In the genomic region with DNA sequence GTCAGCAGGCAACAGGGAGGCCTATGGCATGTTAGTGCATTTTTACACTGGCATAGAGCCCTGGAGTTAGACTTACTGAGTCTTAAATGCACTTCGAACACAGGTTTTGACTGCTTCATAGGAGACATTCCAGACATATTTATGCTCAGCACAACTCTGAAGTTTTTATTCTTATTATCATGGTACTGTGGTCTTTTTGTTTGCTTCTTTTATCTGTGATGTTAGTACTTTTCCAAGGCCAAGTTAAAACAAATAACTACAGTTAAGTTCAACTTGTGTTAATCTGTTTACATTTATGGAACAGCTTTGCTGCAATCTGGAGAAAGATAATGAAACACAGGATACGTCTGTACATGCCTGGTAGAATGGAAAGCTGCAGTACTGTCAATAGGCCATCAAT, we compare ENCODE assay signal across 1 cellular context.
TF ChIP-seq lines count a peak whose summit lies in the region.

No MANE protein-coding gene starts in this region.

TF ChIP-seq in HepG2, 621 proteins besides CTCF, POLR2A, EP300 and RAD21 (continued from another document and continues in another):
- TF ChIP-seq SNAPC4 (CRISPR knock-in tag; IDR thresholded peaks at IDR 0.05) (no peak), ZNF354B (CRISPR knock-in tag; IDR thresholded peaks at IDR 0.05) (no peak), SCMH1 (CRISPR knock-in tag; IDR thresholded peaks at IDR 0.05; ENCODE audit: borderline replicate concordance) (no peak), DBP (CRISPR knock-in tag; IDR thresholded peaks at IDR 0.05; ENCODE audit: not compliant biosample characterization) (no peak), SALL2 (CRISPR knock-in tag; IDR thresholded peaks at IDR 0.05) (no peak), ZSCAN30 (CRISPR knock-in tag; IDR thresholded peaks at IDR 0.05) (no peak), ZNF232 (CRISPR knock-in tag; IDR thresholded peaks at IDR 0.05; ENCODE audit: borderline replicate concordance) (no peak), ZNF572 (CRISPR knock-in tag; IDR thresholded peaks at IDR 0.05) (no peak), ZSCAN25 (CRISPR knock-in tag; IDR thresholded peaks at IDR 0.05) (no peak), ZFP37 (CRISPR knock-in tag; IDR thresholded peaks at IDR 0.05; ENCODE audit: borderline replicate concordance) (no peak), GATAD2A (CRISPR knock-in tag; IDR thresholded peaks at IDR 0.05) (peak; percentile 84), SIX1 (CRISPR knock-in tag; IDR thresholded peaks at IDR 0.05; ENCODE audit: borderline replicate concordance) (peak; percentile 56; the same call in 1 of the 2 replicates), NFIB (CRISPR knock-in tag; IDR thresholded peaks at IDR 0.05; ENCODE audit: borderline replicate concordance) (no peak), SOX13 (IDR thresholded peaks at IDR 0.05) (peak; percentile 13; the same call in 1 of the 2 replicates), SOX13 (CRISPR knock-in tag; conservative IDR thresholded peaks at IDR 0.05 in 1 of 2, IDR thresholded peaks at IDR 0.05 in 1 of 2) (peak in 1 of 2 experiments; percentile 86; a peak in 2 of 4 replicates), ZNF430 (CRISPR knock-in tag; IDR thresholded peaks at IDR 0.05) (no peak), RBFOX2 (IDR thresholded peaks at IDR 0.05; ENCODE audit: low read depth, low read length) (no peak), FLYWCH1 (CRISPR knock-in tag; IDR thresholded peaks at IDR 0.05) (no peak), XRCC5 (optimal IDR thresholded peaks at IDR 0.05; ENCODE audit: low read length) (no peak), ATF7 (IDR thresholded peaks at IDR 0.05) (no peak), ATF7 (CRISPR knock-in tag; IDR thresholded peaks at IDR 0.05) (no peak), KDM6A (CRISPR knock-in tag; IDR thresholded peaks at IDR 0.05; ENCODE audit: low read depth) (peak; percentile 52; the same call in 1 of the 2 replicates), ZNF83 (CRISPR knock-in tag; IDR thresholded peaks at IDR 0.05; ENCODE audit: borderline replicate concordance) (no peak), EEA1 (CRISPR knock-in tag; IDR thresholded peaks at IDR 0.05; ENCODE audit: borderline replicate concordance) (no peak), ISX (CRISPR knock-in tag; conservative IDR thresholded peaks at IDR 0.05) (no peak), RFX1 (IDR thresholded peaks at IDR 0.05) (no peak), TAF15 (IDR thresholded peaks at IDR 0.05; ENCODE audit: low read depth, low read length, poor library complexity, severe bottlenecking) (no peak), HNRNPL (IDR thresholded peaks at IDR 0.05; ENCODE audit: low read depth, low read length) (no peak), MAFG (CRISPR knock-in tag; IDR thresholded peaks at IDR 0.05) (no peak), CREBL2 (CRISPR knock-in tag; IDR thresholded peaks at IDR 0.05; ENCODE audit: borderline replicate concordance) (no peak), ZNF343 (CRISPR knock-in tag; IDR thresholded peaks at IDR 0.05) (no peak), SRF (IDR thresholded peaks at IDR 0.05; ENCODE audit: low read depth, low read length) (no peak), DNMT1 (CRISPR knock-in tag; IDR thresholded peaks at IDR 0.05) (no peak), ZNF841 (CRISPR knock-in tag; IDR thresholded peaks at IDR 0.05; ENCODE audit: borderline replicate concordance) (no peak), TCF7L2 (IDR thresholded peaks at IDR 0.05; ENCODE audit: low read depth, low read length) (no peak; the same call in 1 of the 2 replicates), HNRNPLL (IDR thresholded peaks at IDR 0.05; ENCODE audit: low read depth, low read length, poor library complexity, severe bottlenecking) (no peak), ARID2 (CRISPR knock-in tag; IDR thresholded peaks at IDR 0.05; ENCODE audit: borderline replicate concordance) (no peak)
- TF ChIP-seq, protein P1, sequence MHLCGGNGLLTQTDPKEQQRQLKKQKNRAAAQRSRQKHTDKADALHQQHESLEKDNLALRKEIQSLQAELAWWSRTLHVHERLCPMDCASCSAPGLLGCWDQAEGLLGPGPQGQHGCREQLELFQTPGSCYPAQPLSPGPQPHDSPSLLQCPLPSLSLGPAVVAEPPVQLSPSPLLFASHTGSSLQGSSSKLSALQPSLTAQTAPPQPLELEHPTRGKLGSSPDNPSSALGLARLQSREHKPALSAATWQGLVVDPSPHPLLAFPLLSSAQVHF (CRISPR knock-in tag; IDR thresholded peaks at IDR 0.05): no peak
- TF ChIP-seq, protein P2, sequence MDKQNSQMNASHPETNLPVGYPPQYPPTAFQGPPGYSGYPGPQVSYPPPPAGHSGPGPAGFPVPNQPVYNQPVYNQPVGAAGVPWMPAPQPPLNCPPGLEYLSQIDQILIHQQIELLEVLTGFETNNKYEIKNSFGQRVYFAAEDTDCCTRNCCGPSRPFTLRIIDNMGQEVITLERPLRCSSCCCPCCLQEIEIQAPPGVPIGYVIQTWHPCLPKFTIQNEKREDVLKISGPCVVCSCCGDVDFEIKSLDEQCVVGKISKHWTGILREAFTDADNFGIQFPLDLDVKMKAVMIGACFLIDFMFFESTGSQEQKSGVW (CRISPR knock-in tag; IDR thresholded peaks at IDR 0.05; ENCODE audit: borderline replicate concordance): no peak
- TF ChIP-seq, protein P3, sequence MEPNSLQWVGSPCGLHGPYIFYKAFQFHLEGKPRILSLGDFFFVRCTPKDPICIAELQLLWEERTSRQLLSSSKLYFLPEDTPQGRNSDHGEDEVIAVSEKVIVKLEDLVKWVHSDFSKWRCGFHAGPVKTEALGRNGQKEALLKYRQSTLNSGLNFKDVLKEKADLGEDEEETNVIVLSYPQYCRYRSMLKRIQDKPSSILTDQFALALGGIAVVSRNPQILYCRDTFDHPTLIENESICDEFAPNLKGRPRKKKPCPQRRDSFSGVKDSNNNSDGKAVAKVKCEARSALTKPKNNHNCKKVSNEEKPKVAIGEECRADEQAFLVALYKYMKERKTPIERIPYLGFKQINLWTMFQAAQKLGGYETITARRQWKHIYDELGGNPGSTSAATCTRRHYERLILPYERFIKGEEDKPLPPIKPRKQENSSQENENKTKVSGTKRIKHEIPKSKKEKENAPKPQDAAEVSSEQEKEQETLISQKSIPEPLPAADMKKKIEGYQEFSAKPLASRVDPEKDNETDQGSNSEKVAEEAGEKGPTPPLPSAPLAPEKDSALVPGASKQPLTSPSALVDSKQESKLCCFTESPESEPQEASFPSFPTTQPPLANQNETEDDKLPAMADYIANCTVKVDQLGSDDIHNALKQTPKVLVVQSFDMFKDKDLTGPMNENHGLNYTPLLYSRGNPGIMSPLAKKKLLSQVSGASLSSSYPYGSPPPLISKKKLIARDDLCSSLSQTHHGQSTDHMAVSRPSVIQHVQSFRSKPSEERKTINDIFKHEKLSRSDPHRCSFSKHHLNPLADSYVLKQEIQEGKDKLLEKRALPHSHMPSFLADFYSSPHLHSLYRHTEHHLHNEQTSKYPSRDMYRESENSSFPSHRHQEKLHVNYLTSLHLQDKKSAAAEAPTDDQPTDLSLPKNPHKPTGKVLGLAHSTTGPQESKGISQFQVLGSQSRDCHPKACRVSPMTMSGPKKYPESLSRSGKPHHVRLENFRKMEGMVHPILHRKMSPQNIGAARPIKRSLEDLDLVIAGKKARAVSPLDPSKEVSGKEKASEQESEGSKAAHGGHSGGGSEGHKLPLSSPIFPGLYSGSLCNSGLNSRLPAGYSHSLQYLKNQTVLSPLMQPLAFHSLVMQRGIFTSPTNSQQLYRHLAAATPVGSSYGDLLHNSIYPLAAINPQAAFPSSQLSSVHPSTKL (CRISPR knock-in tag; IDR thresholded peaks at IDR 0.05): peak; percentile 91
- TF ChIP-seq, protein P4, sequence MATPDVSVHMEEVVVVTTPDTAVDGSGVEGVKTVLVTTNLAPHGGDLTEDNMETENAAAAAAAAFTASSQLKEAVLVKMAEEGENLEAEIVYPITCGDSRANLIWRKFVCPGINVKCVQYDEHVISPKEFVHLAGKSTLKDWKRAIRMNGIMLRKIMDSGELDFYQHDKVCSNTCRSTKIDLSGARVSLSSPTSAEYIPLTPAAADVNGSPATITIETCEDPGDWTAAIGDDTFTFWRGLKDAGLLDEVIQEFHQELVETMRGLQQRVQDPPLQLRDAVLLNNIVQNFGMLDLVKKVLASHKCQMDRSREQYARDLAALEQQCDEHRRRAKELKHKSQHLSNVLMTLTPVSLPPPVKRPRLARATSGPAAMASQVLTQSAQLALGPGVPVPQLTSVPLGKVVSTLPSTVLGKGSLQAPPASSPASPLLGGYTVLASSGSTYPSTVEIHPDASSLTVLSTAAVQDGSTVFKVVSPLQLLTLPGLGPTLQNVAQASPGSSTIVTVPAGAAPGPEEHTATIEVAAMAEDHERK (CRISPR knock-in tag; IDR thresholded peaks at IDR 0.05; ENCODE audit: low read depth): no peak
- TF ChIP-seq, protein P5, sequence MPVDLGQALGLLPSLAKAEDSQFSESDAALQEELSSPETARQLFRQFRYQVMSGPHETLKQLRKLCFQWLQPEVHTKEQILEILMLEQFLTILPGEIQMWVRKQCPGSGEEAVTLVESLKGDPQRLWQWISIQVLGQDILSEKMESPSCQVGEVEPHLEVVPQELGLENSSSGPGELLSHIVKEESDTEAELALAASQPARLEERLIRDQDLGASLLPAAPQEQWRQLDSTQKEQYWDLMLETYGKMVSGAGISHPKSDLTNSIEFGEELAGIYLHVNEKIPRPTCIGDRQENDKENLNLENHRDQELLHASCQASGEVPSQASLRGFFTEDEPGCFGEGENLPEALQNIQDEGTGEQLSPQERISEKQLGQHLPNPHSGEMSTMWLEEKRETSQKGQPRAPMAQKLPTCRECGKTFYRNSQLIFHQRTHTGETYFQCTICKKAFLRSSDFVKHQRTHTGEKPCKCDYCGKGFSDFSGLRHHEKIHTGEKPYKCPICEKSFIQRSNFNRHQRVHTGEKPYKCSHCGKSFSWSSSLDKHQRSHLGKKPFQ (CRISPR knock-in tag; IDR thresholded peaks at IDR 0.05; ENCODE audit: insufficient replicate concordance): no peak
- TF ChIP-seq, protein P6, sequence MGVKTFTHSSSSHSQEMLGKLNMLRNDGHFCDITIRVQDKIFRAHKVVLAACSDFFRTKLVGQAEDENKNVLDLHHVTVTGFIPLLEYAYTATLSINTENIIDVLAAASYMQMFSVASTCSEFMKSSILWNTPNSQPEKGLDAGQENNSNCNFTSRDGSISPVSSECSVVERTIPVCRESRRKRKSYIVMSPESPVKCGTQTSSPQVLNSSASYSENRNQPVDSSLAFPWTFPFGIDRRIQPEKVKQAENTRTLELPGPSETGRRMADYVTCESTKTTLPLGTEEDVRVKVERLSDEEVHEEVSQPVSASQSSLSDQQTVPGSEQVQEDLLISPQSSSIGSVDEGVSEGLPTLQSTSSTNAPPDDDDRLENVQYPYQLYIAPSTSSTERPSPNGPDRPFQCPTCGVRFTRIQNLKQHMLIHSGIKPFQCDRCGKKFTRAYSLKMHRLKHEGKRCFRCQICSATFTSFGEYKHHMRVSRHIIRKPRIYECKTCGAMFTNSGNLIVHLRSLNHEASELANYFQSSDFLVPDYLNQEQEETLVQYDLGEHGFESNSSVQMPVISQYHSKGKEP (CRISPR knock-in tag; IDR thresholded peaks at IDR 0.05): no peak
